In the genomic region with DNA sequence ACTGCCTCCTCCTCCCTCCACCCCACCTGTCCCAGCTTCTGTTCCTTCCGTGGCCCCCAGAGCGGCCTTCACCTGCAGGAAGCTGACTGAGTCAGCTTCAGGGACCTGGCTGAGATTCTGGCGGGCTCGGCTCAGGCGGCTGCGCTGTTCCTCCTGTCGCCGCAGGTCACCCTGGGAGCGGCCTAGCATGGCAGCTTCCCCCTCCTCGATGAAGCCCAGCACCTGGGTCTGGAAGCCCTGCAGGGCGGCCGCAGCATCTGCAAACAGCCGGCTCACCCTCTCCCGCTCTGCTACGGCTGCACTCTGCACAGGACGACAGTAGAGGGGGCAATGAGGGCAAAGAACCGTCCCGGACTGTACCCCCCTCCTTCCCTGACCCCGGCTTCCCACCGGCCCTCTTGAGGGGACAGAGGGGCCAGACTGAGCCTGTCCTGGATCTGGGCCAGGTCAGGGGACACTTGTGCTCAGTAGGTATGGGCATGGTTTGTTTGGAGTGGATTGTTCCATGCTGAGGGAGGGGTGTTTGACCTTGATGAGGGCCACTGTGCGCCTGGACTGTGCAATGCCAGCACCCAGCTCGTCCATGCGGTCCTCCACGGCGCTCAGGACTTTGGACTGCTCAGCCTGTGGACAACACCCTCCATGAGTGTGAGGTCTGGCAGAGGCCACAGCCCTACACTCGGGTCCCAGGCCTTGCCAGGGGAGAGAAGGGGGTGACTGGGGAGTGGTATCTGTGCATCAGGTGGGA, we compare ENCODE assay signal across 6 cellular contexts. TPM values are rescaled to one million over a fixed set of nuclear protein-coding genes. Genes with fewer than 3 reads are reported as not detected.
A peak's percentile ranks its signal among the peaks of the same experiment; 100 is the strongest.
DNase-seq lines count a peak whose midpoint lies in the region; ATAC-seq and TF ChIP-seq lines count a peak whose summit lies in the region.

No MANE protein-coding gene starts in this region.

- no peaks in the 10 kb centered on the region for H3K36me3 Mint-ChIP-seq in type B pancreatic cell

- TF ChIP-seq POLR2A in right lobe of liver (IDR thresholded peaks at IDR 0.05) = no peak

- H3K27ac ChIP-seq in AG04450 (ENCODE audit: low read depth, low read length) (peak overlapping the region; percentile 89), right lobe of liver (peak overlapping the region; percentile 67 to 89 (median 76))

- H3K27ac Mint-ChIP-seq in type B pancreatic cell = peak overlapping the region; percentile 18

- CTCF ChIA-PET in AG04450 (lab: Charles Lee) = interaction anchor here (1.3 kb wide), 1 partner anchor 21 kb away, joined by 5 read pairs; a partner anchor contains a TSS

- peak overlapping the region; percentile 77 for H3K4me3 Mint-ChIP-seq in type B pancreatic cell

- H3K27me3 ChIP-seq in AG04450 (ENCODE audit: control insufficient read depth, insufficient read depth, low read length) (peaks cover 6% of the 10 kb centered on the region), right lobe of liver (no peaks in the 10 kb centered on the region)

- 28% methylated on average over 3 of the region's 26 CpGs for WGBS in right lobe of liver (ENCODE audit: insufficient coverage, low coverage, low lambda C conversion rate, missing lambda C conversion rate)

- intact Hi-C loops in right lobe of liver (cut with DNase I) = no loop called here

- H3K4me1 Mint-ChIP-seq in type B pancreatic cell (ENCODE audit: unreplicated experiment) = no peaks in the 10 kb centered on the region

- POLR2A ChIA-PET in AG04450 (lab: Yijun Ruan, JAX) = interaction anchor here (0.8 to 1.3 kb wide), 3 partner anchors 18 to 21 kb away, joined by 4 to 12 read pairs (median 4); a partner anchor contains a TSS

- peaks cover 0 to 38% (median 9%) of the 10 kb centered on the region in 4 donors for H3K4me1 ChIP-seq in right lobe of liver

- H3K4me3 ChIP-seq in AG04450 (ENCODE audit: low read depth, low read length) (peak overlapping the region; percentile 73), right lobe of liver (peak overlapping the region; percentile 61 to 70 (median 66))

- peak; percentile 49 to 73 (median 64) for ATAC-seq in right lobe of liver

- H3K9me3 ChIP-seq in AG04450 (ENCODE audit: control insufficient read depth, insufficient read depth, low read length) (no peaks in the 10 kb centered on the region; the same call in 1 of the 2 replicates), right lobe of liver (no peaks in the 10 kb centered on the region)

- DNase-seq in AG04450 (ENCODE audit: low read depth, low spot score) = no peak
- peak; percentile 10 for DNase-seq in NCI-H146 treated with DMSO at 0.1 percent for 48 hours (lab: John Stamatoyannopoulos, UW; ENCODE audit: unreplicated experiment)
- DNase-seq in activated gamma-delta T cell treated with Interleukin-2 at 50 U/mL for 16 hours = peak; percentile 81
- peak; percentile 81 to 88 (median 82) for DNase-seq in right lobe of liver
- DNase-seq in type B pancreatic cell (ENCODE audit: extremely low spot score, unreplicated experiment) = no peak
- no peak for DNase-seq in NCI-H82 (lab: John Stamatoyannopoulos, UW)

- TF ChIP-seq CTCF in AG04450 (IDR thresholded peaks at IDR 0.05; ENCODE audit: low read depth, low read length) (peak; percentile 17; the same call in 1 of the 2 replicates), right lobe of liver (IDR thresholded peaks at IDR 0.05) (no peak), type B pancreatic cell (conservative IDR thresholded peaks at IDR 0.05) (peak; percentile 19)

- peaks cover 0 to 7% (median 0%) of the 10 kb centered on the region in 4 donors for H3K36me3 ChIP-seq in right lobe of liver

- H3K9me3 Mint-ChIP-seq in type B pancreatic cell = no peaks in the 10 kb centered on the region

- H3K27me3 Mint-ChIP-seq in type B pancreatic cell = peaks cover 38% of the 10 kb centered on the region

RNA-seq across cellular contexts. Expression of a gene that starts 2.0 kb away (rescaled TPM):
- 5.7 and 9.2 TPM in 2 replicates for polyA plus RNA-seq in AG04450 (2011; rRNA removed)
- 8.8 and 13.8 TPM in 2 replicates for polyA minus RNA-seq in AG04450 (2011; rRNA and poly(A)+ RNA removed)
- total RNA-seq in right lobe of liver = 10 to 100 TPM in 5 of 6 experiments, 1 to 10 TPM in 1; 9.1 to 27.0 (median 21.5) TPM
- total RNA-seq in type B pancreatic cell (ENCODE audit: low replicate concordance) = 1.9 and 3.1 TPM in 2 replicates

RNA-seq across cellular contexts. Expression of a gene that starts 20.4 kb away (rescaled TPM):
- polyA plus RNA-seq in AG04450 (2011; rRNA removed) = 6.5 and 8.7 TPM in 2 replicates
- polyA minus RNA-seq in AG04450 (2011; rRNA and poly(A)+ RNA removed) = 6.3 and 8.6 TPM in 2 replicates
- total RNA-seq in right lobe of liver = 1 to 10 TPM; 5.9 to 8.1 (median 7.6) TPM
- total RNA-seq in type B pancreatic cell (ENCODE audit: low replicate concordance) = 8.1 and 19.0 TPM in 2 replicates

RNA-seq across cellular contexts. Expression of a gene that starts 21.2 kb away (rescaled TPM):
- polyA plus RNA-seq in AG04450 (2011; rRNA removed) = 33.3 and 35.3 TPM in 2 replicates
- 30.2 and 36.0 TPM in 2 replicates for polyA minus RNA-seq in AG04450 (2011; rRNA and poly(A)+ RNA removed)
- total RNA-seq in right lobe of liver = 10 to 100 TPM; 57.5 to 99.2 (median 68.7) TPM
- total RNA-seq in type B pancreatic cell (ENCODE audit: low replicate concordance) = 43.0 and 49.9 TPM in 2 replicates

RNA-seq across cellular contexts. Expression of a gene that starts 28.3 kb away (rescaled TPM):
- 16.6 and 21.9 TPM in 2 replicates for polyA plus RNA-seq in AG04450 (2011; rRNA removed)
- 21.9 and 33.7 TPM in 2 replicates for polyA minus RNA-seq in AG04450 (2011; rRNA and poly(A)+ RNA removed)
- total RNA-seq in right lobe of liver = 10 to 100 TPM; 46.1 to 79.8 (median 57.3) TPM
- total RNA-seq in type B pancreatic cell (ENCODE audit: low replicate concordance) = 93.5 and 113 TPM in 2 replicates

RNA-seq across cellular contexts. Expression of a gene that starts 32.2 kb away (rescaled TPM):
- polyA plus RNA-seq in AG04450 (2011; rRNA removed) = 0.11 and 0.16 TPM in 2 replicates
- 0.14 and 0.56 TPM in 2 replicates for polyA minus RNA-seq in AG04450 (2011; rRNA and poly(A)+ RNA removed)
- total RNA-seq in right lobe of liver = 10 to 100 TPM in 3 of 6 experiments, 1 to 10 TPM in 3; 3.4 to 12.5 (median 10.7) TPM
- total RNA-seq in type B pancreatic cell (ENCODE audit: low replicate concordance) = 7.1 and 7.4 TPM in 2 replicates

Comparison
In these comparisons a context has a peak if more than half of its experiments do, and no peak if none do; other contexts are left out.
1. DNase-seq: peak in NCI-H146 treated with DMSO at 0.1 percent for 48 hours (single experiment), activated gamma-delta T cell treated with Interleukin-2 at 50 U/mL for 16 hours (single experiment) and right lobe of liver (3 of 3); none in AG04450 (single experiment), type B pancreatic cell (single experiment) and NCI-H82 (single experiment).
2. CTCF ChIP-seq: peak in AG04450 (single experiment) and type B pancreatic cell (single experiment); none in right lobe of liver (0 of 4).